Comparison of ENCODE assay signal across 13 cellular contexts in genomic region chr12:109822951-109823411, GRCh38. TPM values are rescaled to one million over a fixed set of nuclear protein-coding genes. Genes with fewer than 3 reads are reported as not detected.
A peak's percentile ranks its signal among the peaks of the same experiment; 100 is the strongest.
DNase-seq lines count a peak whose midpoint lies in the region; ATAC-seq, FAIRE-seq and TF ChIP-seq lines count a peak whose summit lies in the region.
"Had no signal": no experiment of that assay in that cellular context is flagged by ENCODE, and none has a peak within 500 bp of the region (broad histone marks: within the 10 kb centered on the region; RNA-seq: fewer than 3 reads in every experiment).

No MANE protein-coding gene starts in this region.

- CTCF ChIA-PET in HEK293 (lab: Yijun Ruan, JAX) (interaction anchor here (0.6 to 2.1 kb wide), 3 partner anchors 15 to 304 kb away, joined by 3 to 10 read pairs (median 4); no protein-coding TSS in a partner anchor), Panc1 (lab: Charles Lee) (interaction anchor here (0.6 kb wide), 1 partner anchor 14 kb away, joined by 3 read pairs; no protein-coding TSS in a partner anchor)

- H3K4me1 ChIP-seq in HEK293 (ENCODE audit: control insufficient read depth, insufficient read depth, low read length) = no peaks in the 10 kb centered on the region
- peaks cover 12% of the 10 kb centered on the region for H3K4me1 ChIP-seq in Panc1 (ENCODE audit: control insufficient read depth, insufficient read depth, low read length)
- peaks cover 5 to 15% (median 11%) of the 10 kb centered on the region in 3 donors for H3K4me1 ChIP-seq in pancreas

- intact Hi-C loops in Panc1 (cut with micrococcal nuclease; ENCODE audit: unreplicated experiment) (no loop called here), pancreas (cut with DNase I) (no loop called here)

- no peak for TF ChIP-seq CTCF in HEK293 (tag by site-specific recombination; IDR thresholded peaks at IDR 0.05)
- TF ChIP-seq CTCF in Panc1 (IDR thresholded peaks at IDR 0.05) = no peak
- TF ChIP-seq CTCF in pancreas (IDR thresholded peaks at IDR 0.05) = no peak

- DNase-seq in Panc1 (ENCODE audit: low read depth, low spot score) (no peak), pancreas (peak; percentile 73 to 91 (median 86)), dedifferentiated amniotic fluid mesenchymal stem cell (ENCODE audit: extremely low spot score) (no peak)
- DNase-seq in stimulated activated CD4-positive, alpha-beta T cell treated with anti-CD3 and anti-CD28 coated beads, Interleukin-2, amount 100 ng/mL, for 24 hours = no peak
- no peak for DNase-seq in stimulated activated naive CD8-positive, alpha-beta T cell treated with anti-CD3 and anti-CD28 coated beads, Interleukin-15, Interleukin-2, amounts not matched to agents 100 U/mL and 50 U/mL, for 24 hours
- DNase-seq: activated T-cell treated with anti-CD3 and anti-CD28 coated beads, Interleukin-2, amount 50 U/mL, for 1 hour; NCI-H1048; NCI-H526; retina had no signal

- BruUV-seq in Panc1 (replicated peaks; lab: Mats Ljungman, UMichigan) = no TSS peak

- H3K9me3 ChIP-seq in HEK293 (ENCODE audit: control insufficient read depth, insufficient read depth, low read depth, low read length) (no peaks in the 10 kb centered on the region), Panc1 (ENCODE audit: control insufficient read depth, insufficient read depth, low read depth, low read length) (no peaks in the 10 kb centered on the region), pancreas (no peaks in the 10 kb centered on the region)

- in situ Hi-C loops in Panc1 (cut with HindIII; ENCODE audit: low pct_unique_long_range_greater_than_20kb, low sequenced_read_pairs) = no loop called here

- 17 to 24% methylated on average over 15 of the region's 15 CpGs for WGBS in pancreas, 2 donors

- ATAC-seq in Panc1 = peak; percentile 49
- ATAC-seq in esophagus mucosa = peak; percentile 54
- ATAC-seq in pancreas = peak; percentile 92 to 96 (median 95)
- no peak for ATAC-seq in stimulated activated naive CD8-positive, alpha-beta T cell treated with anti-CD3 and anti-CD28 coated beads, Interleukin-15, Interleukin-2, amounts not matched to agents 100 U/mL and 50 U/mL, for 24 hours
- ATAC-seq: activated CD4-positive, CD25-positive, alpha-beta regulatory T cell treated with anti-CD3 and anti-CD28 coated beads, Interleukin-2, amount 50 U/mL, for 24 hours had no signal

- no peak overlapping the region for H3K27ac ChIP-seq in HEK293 (ENCODE audit: extremely low read depth, low read depth, low read length)
- H3K27ac ChIP-seq in Panc1 (ENCODE audit: low read length) = no peak overlapping the region
- H3K27ac ChIP-seq in pancreas = peak overlapping the region; percentile 53 to 81 (median 68)

- POLR2A ChIA-PET in HEK293 (lab: Yijun Ruan, JAX) = no interaction called here
- POLR2A ChIA-PET in Panc1 (lab: Charles Lee) = no interaction called here

- H3K36me3 ChIP-seq in HEK293 (ENCODE audit: control insufficient read depth in 2 of 2, insufficient read depth in 1 of 2, low read length in 2 of 2) (no peaks in the 10 kb centered on the region), Panc1 (ENCODE audit: control insufficient read depth, insufficient read depth, low read length) (no peaks in the 10 kb centered on the region), pancreas (no peaks in the 10 kb centered on the region)

- H3K27me3 ChIP-seq in Panc1 (ENCODE audit: control insufficient read depth, insufficient read depth, low read length) = no peaks in the 10 kb centered on the region
- no peaks in the 10 kb centered on the region for H3K27me3 ChIP-seq in pancreas

- H3K4me3 ChIP-seq in HEK293 (ENCODE audit: low read depth, low read length) = no peak overlapping the region
- no peak overlapping the region for H3K4me3 ChIP-seq in Panc1 (ENCODE audit: low read depth in 2 of 2, low read length in 2 of 2)
- H3K4me3 ChIP-seq in pancreas = no peak overlapping the region

- no peak for FAIRE-seq in pancreas (lab: Jason Lieb, UNC)
- FAIRE-seq: endometrium had no signal

TF ChIP-seq in HEK293, 187 proteins besides CTCF, POLR2A, EP300 and RAD21:
- TF ChIP-seq HIC1 (tag by site-specific recombination; IDR thresholded peaks at IDR 0.05) (peak; percentile 49; the same call in 1 of the 2 replicates), GLI4 (tag by site-specific recombination; IDR thresholded peaks at IDR 0.05) (no peak), REPIN1 (tag by site-specific recombination; IDR thresholded peaks at IDR 0.05; ENCODE audit: low read depth) (no peak), ZNF341 (tag by site-specific recombination; IDR thresholded peaks at IDR 0.05; ENCODE audit: low read depth) (peak; percentile 42; the same call in 1 of the 2 replicates), GLIS2 (tag by site-specific recombination; IDR thresholded peaks at IDR 0.05) (peak; percentile 65), ZNF37A (tag by site-specific recombination; IDR thresholded peaks at IDR 0.05) (no peak), ZIC2 (tag by site-specific recombination; IDR thresholded peaks at IDR 0.05) (peak; percentile 96), ZFP37 (tag by site-specific recombination; IDR thresholded peaks at IDR 0.05) (no peak)
TF ChIP-seq in HEK293: peak in this region for 4.

RNA-seq across cellular contexts. Expression of gene TRPV4, which starts 10.2 kb away (rescaled TPM):
- total RNA-seq in Panc1 (2021; ENCODE audit: unreplicated experiment) = 0.44 TPM
- 0.58 TPM for polyA plus RNA-seq in Panc1 (2012; ENCODE audit: insufficient read length)
- total RNA-seq in esophagus mucosa = 7.3 TPM
- 1 to 10 TPM; 1.9 to 4.8 (median 3.6) TPM for total RNA-seq in pancreas
- polyA plus RNA-seq in pancreas = 1 to 10 TPM; 3.9 to 4.9 TPM

RNA-seq across cellular contexts. Expression of gene GLTP, which starts 57.4 kb away (rescaled TPM):
- total RNA-seq in Panc1 (2021; ENCODE audit: unreplicated experiment) = 24.8 TPM
- 47.2 TPM for polyA plus RNA-seq in Panc1 (2012; ENCODE audit: insufficient read length)
- total RNA-seq in esophagus mucosa = 362 TPM
- 10 to 100 TPM; 14.7 to 24.9 (median 19.3) TPM for total RNA-seq in pancreas
- 10 to 100 TPM; 16.2 TPM for polyA plus RNA-seq in pancreas

Comparison
In these comparisons a context has a peak if more than half of its experiments do, and no peak if none do; other contexts are left out.
1. H3K27ac ChIP-seq: peak in pancreas (4 of 4); none in HEK293 (single experiment) and Panc1 (single experiment).
2. DNase-seq: peak in pancreas (6 of 6); none in Panc1 (single experiment), stimulated activated CD4-positive, alpha-beta T cell treated with anti-CD3 and anti-CD28 coated beads, Interleukin-2, amount 100 ng/mL, for 24 hours (0 of 2), dedifferentiated amniotic fluid mesenchymal stem cell (single experiment) and stimulated activated naive CD8-positive, alpha-beta T cell treated with anti-CD3 and anti-CD28 coated beads, Interleukin-15, Interleukin-2, amounts not matched to agents 100 U/mL and 50 U/mL, for 24 hours (single experiment).
3. RNA of gene GLTP, which starts 57.4 kb away (total RNA-seq): 362 TPM in esophagus mucosa (single experiment); 24.8 TPM in Panc1 (single experiment) and 14.7 to 24.9 TPM in pancreas; every median in the first group is over 10 times any median in the second.